Comparison of ENCODE assay signal across 1 cellular context in the genomic region with DNA sequence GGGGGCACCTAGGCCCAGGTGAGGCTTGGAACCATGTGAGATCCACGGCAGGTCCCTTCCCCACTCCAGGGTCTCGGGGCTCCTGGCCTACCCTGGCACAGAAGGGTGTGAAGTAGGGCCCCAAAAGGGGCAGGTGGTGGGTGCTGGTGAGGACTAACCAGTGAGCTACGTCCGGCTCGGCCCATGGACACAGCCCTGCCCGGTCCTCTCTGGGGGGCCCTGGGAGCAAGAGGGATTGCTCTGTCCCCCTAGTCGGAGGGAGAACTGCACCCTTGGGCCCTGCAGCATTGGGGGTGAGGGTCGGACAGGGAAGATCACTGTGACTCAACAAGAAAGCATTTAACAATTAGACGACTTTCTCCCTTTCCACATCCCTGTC.
TF ChIP-seq lines count a peak whose summit lies in the region.

No MANE protein-coding gene starts in this region.

TF ChIP-seq in GM12878, 131 proteins besides CTCF, POLR2A, EP300 and RAD21:
- no peak for TF ChIP-seq WRNIP1 (IDR thresholded peaks at IDR 0.05; ENCODE audit: borderline replicate concordance, low read depth, low read length)
- no peak for TF ChIP-seq BACH1 (IDR thresholded peaks at IDR 0.05; ENCODE audit: borderline replicate concordance)
- no peak for TF ChIP-seq POLR2AphosphoS2 (IDR thresholded peaks at IDR 0.05; ENCODE audit: low read depth, low read length)
